ENCODE assay signal across 29 cellular contexts in the genomic region with DNA sequence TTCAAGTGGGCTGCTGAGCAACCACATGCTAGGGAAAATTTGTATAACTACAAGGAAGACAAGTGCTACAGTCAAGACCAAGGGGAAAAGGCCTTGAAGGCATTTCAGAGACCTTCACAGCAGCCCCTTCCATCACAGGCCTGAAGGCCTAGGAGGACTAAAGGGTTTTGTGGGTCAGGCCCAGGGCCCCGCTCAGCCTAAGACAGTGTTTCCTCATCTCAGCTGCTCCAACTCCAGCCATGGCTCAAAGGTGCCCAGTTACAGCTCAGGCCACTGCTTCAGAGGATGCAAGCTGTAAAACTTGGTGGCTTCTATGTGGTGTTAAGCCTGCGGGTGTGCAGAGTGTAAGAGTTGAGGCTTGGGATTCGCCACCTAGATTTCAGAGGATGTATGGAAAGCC.
"Had no signal": no experiment of that assay in that cellular context is flagged by ENCODE, and none has a peak within 500 bp of the region (broad histone marks: within the 10 kb centered on the region; RNA-seq: fewer than 3 reads in every experiment).

No MANE protein-coding gene starts in this region.

- FAIRE-seq: colon, endometrium, endothelial cell of umbilical vein, frontal cortex had no signal

- H3K27me3 ChIP-seq: colonic mucosa, dorsolateral prefrontal cortex, esophagus muscularis mucosa, esophagus squamous epithelium, foreskin keratinocyte, gastrocnemius medialis, heart left ventricle, heart right ventricle had no signal

- H3K27ac Mint-ChIP-seq: dendritic cell treated with granulocyte-macrophage colony-stimulating factor and Interleukin-4, amounts not matched to agents 40 ng/mL and 50 ng/mL, for 4 days; effector memory CD8-positive, alpha-beta T cell; endodermal cell had no signal

- H3K4me1 ChIP-seq: colonic mucosa, esophagus muscularis mucosa, esophagus squamous epithelium, foreskin keratinocyte, gastroesophageal sphincter, heart left ventricle, heart right ventricle had no signal

- H3K9me3 ChIP-seq: colonic mucosa, gastrocnemius medialis had no signal

- H3K36me3 ChIP-seq: colonic mucosa, esophagus muscularis mucosa, esophagus squamous epithelium, gastrocnemius medialis, gastroesophageal sphincter, heart left ventricle, heart right ventricle had no signal

- DNase-seq: colonic mucosa; cortex of kidney; dermis blood vessel endothelial cell; dorsolateral prefrontal cortex; effector CD4-positive, alpha-beta T cell; effector CD8-positive, alpha-beta T cell; effector memory CD4-positive, alpha-beta T cell; effector memory CD8-positive, alpha-beta T cell; endodermal cell; erythroblast; esophagus squamous epithelium; foreskin fibroblast; foreskin keratinocyte; foreskin melanocyte; gastrocnemius medialis; glutamatergic neuron; head of caudate nucleus; heart left ventricle; heart right ventricle had no signal

- ATAC-seq: effector memory CD8-positive, alpha-beta T cell; esophagus mucosa; foreskin keratinocyte; gastrocnemius medialis; gastroesophageal sphincter; heart left ventricle; heart right ventricle had no signal

- H3K4me3 ChIP-seq: colonic mucosa, coronary artery, dorsolateral prefrontal cortex, esophagus muscularis mucosa, esophagus squamous epithelium, gastrocnemius medialis, gastroesophageal sphincter, heart left ventricle, heart right ventricle had no signal

- H3K27me3 Mint-ChIP-seq: dendritic cell treated with granulocyte-macrophage colony-stimulating factor and Interleukin-4, amounts not matched to agents 40 ng/mL and 50 ng/mL, for 4 days had no signal

- H3K4me3 Mint-ChIP-seq: dendritic cell treated with granulocyte-macrophage colony-stimulating factor and Interleukin-4, amounts not matched to agents 40 ng/mL and 50 ng/mL, for 4 days; effector memory CD8-positive, alpha-beta T cell; endodermal cell had no signal

- H3K27ac ChIP-seq: colonic mucosa, coronary artery, dorsolateral prefrontal cortex, epithelial cell of prostate, esophagus muscularis mucosa, esophagus squamous epithelium, foreskin keratinocyte, gastrocnemius medialis, gastroesophageal sphincter, heart left ventricle, heart right ventricle had no signal
